ENCODE assay signal across 8 cellular contexts in the genomic region with DNA sequence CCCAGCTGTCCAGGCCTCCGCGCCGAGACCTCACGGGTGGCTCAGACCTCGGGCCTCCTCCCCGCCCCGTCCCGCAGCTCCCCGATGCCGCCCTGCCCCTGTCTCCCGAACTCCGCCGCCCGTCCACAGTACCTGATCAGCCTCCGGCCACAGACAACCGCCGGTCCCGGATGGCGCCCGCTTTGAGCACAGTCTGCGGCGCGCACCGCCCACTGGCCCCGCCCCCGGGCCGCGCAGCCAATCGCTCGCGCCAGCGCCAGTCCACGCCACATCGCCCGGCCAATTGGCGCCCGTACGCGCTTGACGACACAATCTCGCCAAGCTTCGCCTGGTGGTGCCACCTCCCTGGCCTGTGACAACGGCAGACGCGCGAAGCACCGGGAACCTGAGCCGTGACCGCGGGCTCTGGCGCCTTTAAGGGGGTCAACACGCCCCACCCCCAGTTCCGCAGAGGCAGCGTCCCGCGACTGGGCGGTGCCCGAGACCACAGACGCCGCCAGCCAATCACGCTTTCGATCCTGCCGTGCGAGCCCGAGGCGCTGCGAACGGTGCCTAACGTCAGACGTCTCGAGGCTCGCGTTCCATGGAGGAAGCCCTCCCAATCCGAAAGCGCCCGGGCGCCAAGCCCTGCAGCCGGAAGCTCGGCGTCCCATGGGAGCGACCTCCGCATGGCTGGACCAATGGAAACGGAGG. TPM values are rescaled to one million over a fixed set of nuclear protein-coding genes. Genes with fewer than 3 reads are reported as not detected.
DNase-seq lines count a peak whose midpoint lies in the region; ATAC-seq and TF ChIP-seq lines count a peak whose summit lies in the region.

TSS of gene IDI1 (minus strand) at position 388 of the 693 bp plus-strand sequence. CDS start at position 272, 116 bp downstream.

- H3K4me3 Mint-ChIP-seq in activated naive CD4-positive, alpha-beta T cell treated with anti-CD3 and anti-CD28 coated beads, Interleukin-2, amount 10 ng/mL, durations not matched to agents 7 days and 5 days: peak within 1 kb of the TSS; percentile 97

- H3K27ac Mint-ChIP-seq in activated naive CD4-positive, alpha-beta T cell treated with anti-CD3 and anti-CD28 coated beads, Interleukin-2, amount 10 ng/mL, durations not matched to agents 7 days and 5 days: peak within 1 kb of the TSS; percentile 97

- TF ChIP-seq CTCF in gastroesophageal sphincter (IDR thresholded peaks at IDR 0.05) (peak in 1 of 4 experiments; percentile 9), neutrophil (IDR thresholded peaks at IDR 0.05) (peak; percentile 62), subcutaneous adipose tissue (IDR thresholded peaks at IDR 0.05; ENCODE audit: low read depth) (no peak)

- DNase-seq in NCI-H1048 (lab: John Stamatoyannopoulos, UW) (peak; percentile 99), SK-N-MC (ENCODE audit: low read depth, low spot score) (peak; percentile 61)
- peak; percentile 98 for DNase-seq in activated naive CD4-positive, alpha-beta T cell treated with anti-CD3 and anti-CD28 coated beads, Interleukin-2, amount 10 ng/mL, durations not matched to agents 7 days and 5 days

- WGBS in gastroesophageal sphincter (ENCODE audit: low coverage in 1 of 2), 2 donors: no CpG with 5 or more reads among the region's 83 CpGs

- H3K27me3 ChIP-seq in gastroesophageal sphincter: no peaks in the 10 kb centered on the region
- no peaks in the 10 kb centered on the region for H3K27me3 ChIP-seq in neutrophil

- peak; percentile 47 for TF ChIP-seq EP300 in gastroesophageal sphincter (IDR thresholded peaks at IDR 0.05)

- H3K9ac ChIP-seq in SK-N-MC (ENCODE audit: insufficient read length): peak within 1 kb of the TSS; percentile 89

- peaks cover 58% of the 10 kb centered on the region for H3K36me3 Mint-ChIP-seq in activated naive CD4-positive, alpha-beta T cell treated with anti-CD3 and anti-CD28 coated beads, Interleukin-2, amount 10 ng/mL, durations not matched to agents 7 days and 5 days

- ATAC-seq in HG02588 (IDR thresholded peaks at IDR 0.05; ENCODE audit: unreplicated experiment): peak; percentile 80
- peak; percentile 94 for ATAC-seq in gastroesophageal sphincter

- no peaks in the 10 kb centered on the region for H3K9me3 Mint-ChIP-seq in activated naive CD4-positive, alpha-beta T cell treated with anti-CD3 and anti-CD28 coated beads, Interleukin-2, amount 10 ng/mL, durations not matched to agents 7 days and 5 days

- H3K27ac ChIP-seq in SK-N-MC (peak within 1 kb of the TSS; percentile 90), gastroesophageal sphincter (peak within 1 kb of the TSS; percentile 80 to 100 (median 98)), neutrophil (peak within 1 kb of the TSS; percentile 98)

- peaks cover 4% of the 10 kb centered on the region for H3K27me3 Mint-ChIP-seq in activated naive CD4-positive, alpha-beta T cell treated with anti-CD3 and anti-CD28 coated beads, Interleukin-2, amount 10 ng/mL, durations not matched to agents 7 days and 5 days

- CTCF ChIA-PET in activated naive CD4-positive, alpha-beta T cell treated with anti-CD3 and anti-CD28 coated beads, Interleukin-2, amount 10 ng/mL, durations not matched to agents 7 days and 5 days (lab: Charles Lee): no interaction called here

- peaks cover 70% of the 10 kb centered on the region for H3K4me1 Mint-ChIP-seq in activated naive CD4-positive, alpha-beta T cell treated with anti-CD3 and anti-CD28 coated beads, Interleukin-2, amount 10 ng/mL, durations not matched to agents 7 days and 5 days

- peaks cover 0 to 74% (median 13%) of the 10 kb centered on the region in 3 donors for H3K4me1 ChIP-seq in gastroesophageal sphincter
- peaks cover 57% of the 10 kb centered on the region in 2 experiments for H3K4me1 ChIP-seq in neutrophil (ENCODE audit: control insufficient read depth in 1 of 2, insufficient read depth in 1 of 2, low read depth in 1 of 2, low read length in 1 of 2)

- H3K36me3 ChIP-seq in SK-N-MC (ENCODE audit: insufficient read depth, low read length): peaks cover 15% of the 10 kb centered on the region
- peaks cover 0 to 26% of the 10 kb centered on the region in 2 donors for H3K36me3 ChIP-seq in gastroesophageal sphincter
- peaks cover 33% of the 10 kb centered on the region for H3K36me3 ChIP-seq in neutrophil

- TF ChIP-seq POLR2A in gastroesophageal sphincter (IDR thresholded peaks at IDR 0.05): peak; percentile 93 to 96

- H3K4me3 ChIP-seq in GM08714 (ENCODE audit: low read length): peak within 1 kb of the TSS; percentile 94
- peak within 1 kb of the TSS; percentile 91 for H3K4me3 ChIP-seq in SK-N-MC
- H3K4me3 ChIP-seq in gastroesophageal sphincter: peak within 1 kb of the TSS; percentile 65 to 74
- peak within 1 kb of the TSS; percentile 98 for H3K4me3 ChIP-seq in neutrophil (ENCODE audit: low read depth in 1 of 2, low read length in 1 of 2)

- H3K9me3 ChIP-seq in SK-N-MC (ENCODE audit: low read depth, low read length): no peaks in the 10 kb centered on the region
- H3K9me3 ChIP-seq in gastroesophageal sphincter: no peaks in the 10 kb centered on the region
- no peaks in the 10 kb centered on the region for H3K9me3 ChIP-seq in neutrophil

RNA-seq across cellular contexts. Expression of gene IDI1, which starts in this region (rescaled TPM):
- total RNA-seq in gastroesophageal sphincter (10 to 100 TPM; 19.2 to 32.4 (median 29.5) TPM), subcutaneous adipose tissue (10 to 100 TPM; 42.7 to 74.5 (median 55.2) TPM)

Comparison
In these comparisons a context has a peak if more than half of its experiments do, and no peak if none do; other contexts are left out.
1. Peak in every context shown above with its lines: DNase-seq, ATAC-seq, H3K4me3 ChIP-seq and H3K27ac ChIP-seq.